8 cellular contexts compared by ENCODE assay signal in genomic region chr3:133474251-133474801, GRCh38.
DNase-seq lines count a peak whose midpoint lies in the region; ATAC-seq and TF ChIP-seq lines count a peak whose summit lies in the region.

No MANE protein-coding gene starts in this region.

- no peak overlapping the region for H4K8ac ChIP-seq in trophoblast cell (ENCODE audit: low read depth, low read length)

- no peak overlapping the region for H2AK5ac ChIP-seq in trophoblast cell (ENCODE audit: low read length)

- H4K91ac ChIP-seq in trophoblast cell (ENCODE audit: low read depth, low read length) = peak overlapping the region; percentile 28

- H2BK5ac ChIP-seq in trophoblast cell (ENCODE audit: low read depth, low read length, poor library complexity) = no peak overlapping the region

- ATAC-seq in GM18907 (IDR thresholded peaks at IDR 0.05; ENCODE audit: unreplicated experiment) (no peak), GM19467 (IDR thresholded peaks at IDR 0.05; ENCODE audit: unreplicated experiment) (no peak)

- H3K4me3 ChIP-seq in DOHH2 (ENCODE audit: low read length) (peak overlapping the region; percentile 71), trophoblast cell (ENCODE audit: low read depth, low read length) (no peak overlapping the region)

- no peak overlapping the region for H3K9ac ChIP-seq in trophoblast cell (ENCODE audit: low read length)

- WGBS in trophoblast cell (ENCODE audit: extremely low coverage, insufficient coverage, insufficient read length) = no CpG with 5 or more reads among the region's 8 CpGs

- H3F3A ChIP-seq in DOHH2 (ENCODE audit: control insufficient read depth, insufficient read depth) = peaks cover 59% of the 10 kb centered on the region

- H3K14ac ChIP-seq in trophoblast cell (ENCODE audit: low read length) = no peak overlapping the region

- no peak overlapping the region for H2AFZ ChIP-seq in trophoblast cell (ENCODE audit: insufficient read depth, low read length, poor library complexity)

- H3K4me2 ChIP-seq in DOHH2 (ENCODE audit: low read length) = peak overlapping the region; percentile 88
- H3K4me2 ChIP-seq in trophoblast cell (ENCODE audit: low read length) = no peak overlapping the region

- no peaks in the 10 kb centered on the region for H3K27me3 ChIP-seq in DOHH2 (ENCODE audit: control insufficient read depth, low read length)
- no peaks in the 10 kb centered on the region for H3K27me3 ChIP-seq in trophoblast cell (ENCODE audit: insufficient read depth, low read length)

- H3K27ac ChIP-seq in DOHH2 (ENCODE audit: low read depth, low read length) (peak overlapping the region; percentile 97), trophoblast cell (ENCODE audit: low read depth, low read length) (peak overlapping the region; percentile 19)

- H2BK120ac ChIP-seq in trophoblast cell (ENCODE audit: insufficient read depth, low read length, poor library complexity) = peak overlapping the region; percentile 67

- no peak overlapping the region for H3K23ac ChIP-seq in trophoblast cell (ENCODE audit: low read length)

- H3K36me3 ChIP-seq in DOHH2 (ENCODE audit: control insufficient read depth, low read length) (peaks cover 54% of the 10 kb centered on the region), trophoblast cell (ENCODE audit: control insufficient read depth in 1 of 2, insufficient read depth in 2 of 2, low read length in 2 of 2) (no peaks in the 10 kb centered on the region)

- TF ChIP-seq CTCF in DOHH2 (IDR thresholded peaks at IDR 0.05; ENCODE audit: low read depth, low read length, poor library complexity, severe bottlenecking) = no peak

- DNase-seq in NCI-H2227 (lab: John Stamatoyannopoulos, UW; ENCODE audit: unreplicated experiment) = peak; percentile 38
- DNase-seq in fibroblast of gingiva (ENCODE audit: low read depth) = peak; percentile 97
- no peak for DNase-seq in trophoblast cell
- DNase-seq in NCI-H226 = no peak
- no peak for DNase-seq in stimulated activated naive CD4-positive, alpha-beta T cell treated with Interleukin-2 at 50 U/mL for 16 hours (lab: John Stamatoyannopoulos, UW)

- H3K79me2 ChIP-seq in DOHH2 (ENCODE audit: control insufficient read depth, low read length) (peaks cover 73% of the 10 kb centered on the region), trophoblast cell (ENCODE audit: control insufficient read depth, insufficient read depth, low read length, poor library complexity) (no peaks in the 10 kb centered on the region)

- no peak overlapping the region for H3K18ac ChIP-seq in trophoblast cell (ENCODE audit: low read length)

- H4K20me1 ChIP-seq in DOHH2 (ENCODE audit: control insufficient read depth, insufficient read depth, low read depth, low read length) = no peaks in the 10 kb centered on the region

- H4K12ac ChIP-seq in trophoblast cell (ENCODE audit: low read depth, low read length) = no peak overlapping the region

- peak overlapping the region; percentile 73 for H2BK12ac ChIP-seq in trophoblast cell (ENCODE audit: low read length)

- H3K4me1 ChIP-seq in DOHH2 (ENCODE audit: control insufficient read depth, low read length) (peaks cover 99% of the 10 kb centered on the region), trophoblast cell (ENCODE audit: control insufficient read depth in 1 of 2, insufficient read depth in 2 of 2, low read length in 2 of 2) (peaks cover 4 to 19% of the 10 kb centered on the region in 2 experiments)

- H3K9me3 ChIP-seq in DOHH2 (ENCODE audit: control insufficient read depth, insufficient read depth, low read length) (no peaks in the 10 kb centered on the region), trophoblast cell (ENCODE audit: insufficient read depth, low read depth, low read length) (peaks cover 3% of the 10 kb centered on the region)

- H3K4ac ChIP-seq in trophoblast cell (ENCODE audit: low read depth, low read length) = peak overlapping the region; percentile 21

- H3K79me1 ChIP-seq in trophoblast cell (ENCODE audit: low read length) = no peaks in the 10 kb centered on the region

- no peaks in the 10 kb centered on the region for H3K9me2 ChIP-seq in DOHH2 (replicated peaks; ENCODE audit: control insufficient read depth, low read length)

Comparison
In these comparisons a context has a peak if more than half of its experiments do, and no peak if none do; other contexts are left out.
1. DNase-seq: peak in NCI-H2227 (single experiment) and fibroblast of gingiva (single experiment); none in trophoblast cell (0 of 2), NCI-H226 (single experiment) and stimulated activated naive CD4-positive, alpha-beta T cell treated with Interleukin-2 at 50 U/mL for 16 hours (single experiment).